ENCODE assay signal across 9 cellular contexts in genomic region chr17:5583426-5584382, GRCh38. TPM values are rescaled to one million over a fixed set of nuclear protein-coding genes. Genes with fewer than 3 reads are reported as not detected.
DNase-seq lines count a peak whose midpoint lies in the region; ATAC-seq and TF ChIP-seq lines count a peak whose summit lies in the region.
"Had no signal": no experiment of that assay in that cellular context is flagged by ENCODE, and none has a peak within 500 bp of the region (broad histone marks: within the 10 kb centered on the region; RNA-seq: fewer than 3 reads in every experiment).

No MANE protein-coding gene starts in this region.

- peak overlapping the region; percentile 94 for H3K27ac ChIP-seq in naive thymus-derived CD4-positive, alpha-beta T cell (ENCODE audit: low read depth, low read length)

- no peaks in the 10 kb centered on the region for H3K9me3 ChIP-seq in naive thymus-derived CD4-positive, alpha-beta T cell (ENCODE audit: control insufficient read depth in 2 of 3, low read length in 3 of 3)
- H3K9me3 ChIP-seq in Caco-2, result no peaks in the 10 kb centered on the region

- H3K4me3 ChIP-seq in cardiac fibroblast (replicated peaks in 1 of 2; ENCODE audit: low read depth in 2 of 2, low read length in 2 of 2), result peak overlapping the region; percentile 51 to 55
- peak overlapping the region; percentile 97 for H3K4me3 ChIP-seq in naive thymus-derived CD4-positive, alpha-beta T cell (ENCODE audit: low read length)
- no peak overlapping the region for H3K4me3 ChIP-seq in Caco-2 (ENCODE audit: low read depth, low read length)

- peak overlapping the region; percentile 94 to 100 (median 98) for H3K4me3 Mint-ChIP-seq in naive thymus-derived CD4-positive, alpha-beta T cell
- H3K4me3 Mint-ChIP-seq in Caco-2 (ENCODE audit: unreplicated experiment), result no peak overlapping the region
- H3K4me3 Mint-ChIP-seq: neural crest cell had no signal

- H3K27me3 Mint-ChIP-seq in naive thymus-derived CD4-positive, alpha-beta T cell, result peaks cover 0 to 5% (median 0%) of the 10 kb centered on the region in 5 donors
- no peaks in the 10 kb centered on the region for H3K27me3 Mint-ChIP-seq in Caco-2 (ENCODE audit: insufficient read depth, unreplicated experiment)

- H3K36me3 ChIP-seq in naive thymus-derived CD4-positive, alpha-beta T cell (ENCODE audit: control insufficient read depth in 2 of 3, insufficient read depth in 3 of 3, low read length in 3 of 3), result peaks cover 0 to 36% (median 13%) of the 10 kb centered on the region in 3 experiments
- H3K36me3 ChIP-seq in Caco-2 (ENCODE audit: control insufficient read depth, insufficient read depth, low read length), result no peaks in the 10 kb centered on the region

- intact Hi-C loops in naive thymus-derived CD4-positive, alpha-beta T cell (cut with micrococcal nuclease), result loop anchor here (1.0 to 10.0 kb wide), 6 partner anchors 81 to 1429 kb away; partner anchors contain the start of genes DERL2 (in 2 of the 2), MIS12 (in 2 of the 2), KIAA0753 (in 1 of the 2) and RNASEK (in 1 of the 2)
- intact Hi-C loops in Caco-2 (cut with micrococcal nuclease; ENCODE audit: unreplicated experiment), result no loop called here

- ATAC-seq in GM18502 (IDR thresholded peaks at IDR 0.05; ENCODE audit: poor library complexity, unreplicated experiment) (peak; percentile 5), HG03196 (IDR thresholded peaks at IDR 0.05; ENCODE audit: unreplicated experiment) (peak; percentile 13)
- peak; percentile 3 for ATAC-seq in naive thymus-derived CD4-positive, alpha-beta T cell

- TF ChIP-seq CTCF in cardiac fibroblast (IDR thresholded peaks at IDR 0.05; ENCODE audit: low read depth, low read length), result peak; percentile 12
- TF ChIP-seq CTCF in Caco-2 (IDR thresholded peaks at IDR 0.05; ENCODE audit: insufficient read depth in 1 of 2, low read depth in 1 of 2, low read length in 1 of 2, severe bottlenecking in 1 of 2, unreplicated experiment in 1 of 2), result no peak

- CTCF ChIA-PET in naive thymus-derived CD4-positive, alpha-beta T cell (lab: Charles Lee), result interaction anchor here (0.6 to 1.4 kb wide), 4 partner anchors 9 to 851 kb away, joined by 3 to 5 read pairs (median 4); partner anchors contain the start of gene AIPL1
- CTCF ChIA-PET in Caco-2 (lab: Charles Lee), result no interaction called here

- no peaks in the 10 kb centered on the region for H3K27me3 ChIP-seq in naive thymus-derived CD4-positive, alpha-beta T cell (ENCODE audit: control insufficient read depth in 2 of 2, insufficient read depth in 2 of 2, low read length in 2 of 2)
- no peaks in the 10 kb centered on the region for H3K27me3 ChIP-seq in Caco-2 (replicated peaks; ENCODE audit: control insufficient read depth, insufficient read depth, low read length)

- H3K9me3 Mint-ChIP-seq in naive thymus-derived CD4-positive, alpha-beta T cell, result peaks cover 0 to 5% (median 0%) of the 10 kb centered on the region in 11 donors
- H3K9me3 Mint-ChIP-seq in Caco-2 (ENCODE audit: unreplicated experiment), result no peaks in the 10 kb centered on the region
- H3K9me3 Mint-ChIP-seq: neural crest cell had no signal

- POLR2A ChIA-PET in naive thymus-derived CD4-positive, alpha-beta T cell (lab: Charles Lee), result interaction anchor here (0.7 to 2.0 kb wide), 10 partner anchors 14 to 1428 kb away, joined by 3 to 11 read pairs (median 4); partner anchors contain the start of genes DERL2, DHX33 and MIS12
- POLR2A ChIA-PET in Caco-2 (lab: Charles Lee), result no interaction called here

- peaks cover 49 to 83% (median 71%) of the 10 kb centered on the region in 7 donors for H3K4me1 Mint-ChIP-seq in naive thymus-derived CD4-positive, alpha-beta T cell
- H3K4me1 Mint-ChIP-seq in Caco-2 (ENCODE audit: low read depth, unreplicated experiment), result no peaks in the 10 kb centered on the region

- DNase-seq in cardiac fibroblast (ENCODE audit: low read depth in 2 of 2) (peak; percentile 43 to 64), NOMO-1 (lab: John Stamatoyannopoulos, UW; ENCODE audit: unreplicated experiment in 2 of 2) (no peak), midbrain (lab: John Stamatoyannopoulos, UW) (no peak), Caco-2 (no peak)
- peak in 3 of 9 donors; percentile 15 to 28 (median 21) for DNase-seq in naive thymus-derived CD4-positive, alpha-beta T cell
- no peak for DNase-seq in activated CD4-positive, CD25-positive, alpha-beta regulatory T cell treated with anti-CD3 and anti-CD28 coated beads, Interleukin-2, amount 50 U/mL, for 72 hours

- BruUV-seq in Caco-2 (replicated peaks; lab: Mats Ljungman, UMichigan), result no TSS peak

- peak overlapping the region; percentile 90 to 100 (median 99) for H3K27ac Mint-ChIP-seq in naive thymus-derived CD4-positive, alpha-beta T cell
- H3K27ac Mint-ChIP-seq in Caco-2 (ENCODE audit: unreplicated experiment), result no peak overlapping the region

- H3K4me1 ChIP-seq in naive thymus-derived CD4-positive, alpha-beta T cell (ENCODE audit: control insufficient read depth in 2 of 2, insufficient read depth in 2 of 2, low read length in 2 of 2), result peaks cover 44 to 69% of the 10 kb centered on the region in 2 donors
- no peaks in the 10 kb centered on the region for H3K4me1 ChIP-seq in Caco-2

- peaks cover 8 to 43% (median 31%) of the 10 kb centered on the region in 5 donors for H3K36me3 Mint-ChIP-seq in naive thymus-derived CD4-positive, alpha-beta T cell
- H3K36me3 Mint-ChIP-seq in Caco-2 (ENCODE audit: insufficient read depth, unreplicated experiment), result no peaks in the 10 kb centered on the region

RNA-seq across cellular contexts. Expression of gene NLRP1, which starts 0.6 kb away (rescaled TPM):
- total RNA-seq in naive thymus-derived CD4-positive, alpha-beta T cell, result 100 to 1,000 TPM in 4 of 5 experiments, 10 to 100 TPM in 1; 86.6 to 360 (median 259) TPM
- 10 to 100 TPM; 27.7 to 60.7 TPM for polyA plus RNA-seq in naive thymus-derived CD4-positive, alpha-beta T cell
- total RNA-seq in Caco-2 (2022), result 0.09 and 0.28 TPM in 2 replicates

Comparison
In these comparisons a context has a peak if more than half of its experiments do, and no peak if none do; other contexts are left out.
1. DNase-seq: peak in cardiac fibroblast (2 of 2); none in NOMO-1 (0 of 2), activated CD4-positive, CD25-positive, alpha-beta regulatory T cell treated with anti-CD3 and anti-CD28 coated beads, Interleukin-2, amount 50 U/mL, for 72 hours (single experiment), midbrain (single experiment) and Caco-2 (0 of 2).
2. RNA of gene NLRP1, which starts 0.6 kb away (total RNA-seq): 86.6 to 360 TPM in naive thymus-derived CD4-positive, alpha-beta T cell; 0.09 to 0.28 TPM in Caco-2; every median in the first group is over 10 times any median in the second.
3. Peak in every context shown above with its lines, with median percentiles within 50 percentile points of each other: ATAC-seq.